ENCODE assay signal across 28 cellular contexts in the genomic region with DNA sequence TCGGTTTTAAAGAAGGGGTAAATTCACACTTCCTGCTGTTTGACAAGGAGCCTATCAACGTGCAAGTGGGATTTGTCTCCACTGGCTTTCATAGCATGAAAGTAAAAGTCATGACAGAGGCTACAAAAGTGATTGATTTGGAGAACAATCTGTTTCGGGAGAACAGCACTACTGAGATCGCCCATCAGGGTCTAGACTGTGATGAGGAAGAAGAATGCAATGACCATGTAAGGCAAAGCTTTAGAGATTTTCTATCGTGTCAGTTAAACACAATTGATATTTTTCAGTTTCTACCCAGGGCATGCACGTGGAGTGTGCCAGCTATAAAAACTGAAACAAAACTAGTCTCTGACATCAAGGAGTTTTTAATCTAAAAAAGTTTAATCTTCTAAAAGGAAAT. TPM values are rescaled to one million over a fixed set of nuclear protein-coding genes. Genes with fewer than 3 reads are reported as not detected.
DNase-seq lines count a peak whose midpoint lies in the region; ATAC-seq and TF ChIP-seq lines count a peak whose summit lies in the region.
"Had no signal": no experiment of that assay in that cellular context is flagged by ENCODE, and none has a peak within 500 bp of the region (broad histone marks: within the 10 kb centered on the region; RNA-seq: fewer than 3 reads in every experiment).

No MANE protein-coding gene starts in this region.

- H3K79me2 ChIP-seq in fibroblast of lung (ENCODE audit: control insufficient read depth, insufficient read depth, low read length) = no peaks in the 10 kb centered on the region
- H3K79me2 ChIP-seq: hepatocyte had no signal

- DNase-seq in stimulated activated naive CD8-positive, alpha-beta T cell treated with anti-CD3 and anti-CD28 coated beads, Interleukin-15, amount 100 ng/mL, for 72 hours = no peak
- no peak for DNase-seq in stimulated activated naive CD8-positive, alpha-beta T cell treated with anti-CD3 and anti-CD28 coated beads, Interleukin-15, Interleukin-2, amounts not matched to agents 100 U/mL and 50 U/mL, for 24 hours
- DNase-seq in RPMI7951 (ENCODE audit: low read depth) (peak; percentile 19), fibroblast of lung (ENCODE audit: low read depth in 2 of 2) (no peak)
- DNase-seq: activated CD4-positive, CD25-positive, alpha-beta regulatory T cell; activated CD8-positive, alpha-beta memory T cell treated with anti-CD3 and anti-CD28 coated beads, Interleukin-2, amount 50 U/mL, for 48 hours; activated naive CD4-positive, alpha-beta T cell; aorta; caudate nucleus; CD4-positive, alpha-beta T cell; DMS 273 treated with DMSO at 0.1 percent for 48 hours; dorsolateral prefrontal cortex; foreskin keratinocyte; NCI-H2171 treated with DMSO at 0.1 percent for 48 hours; NCI-H526 treated with DMSO at 0.1 percent for 48 hours; sigmoid colon; T1000; testis had no signal

- H3K4me3 ChIP-seq in fibroblast of lung (replicated peaks in 1 of 4; ENCODE audit: control extremely low read depth in 1 of 4, insufficient read depth in 1 of 4, low read depth in 3 of 4, low read length in 4 of 4) = peak overlapping the region in 1 of 4 experiments; percentile 15
- H3K4me3 ChIP-seq: dorsolateral prefrontal cortex, hepatocyte, sigmoid colon, testis had no signal

- peak overlapping the region; percentile 20 for H3K4me2 ChIP-seq in fibroblast of lung (ENCODE audit: extremely low read depth, insufficient read depth, low read length)
- H3K4me2 ChIP-seq: hepatocyte, KMS-11 had no signal

- no peaks in the 10 kb centered on the region for H3K27me3 Mint-ChIP-seq in stimulated activated naive CD8-positive, alpha-beta T cell treated with anti-CD3 and anti-CD28 coated beads, Interleukin-15, amount 100 ng/mL, for 72 hours
- H3K27me3 Mint-ChIP-seq: CD4-positive, alpha-beta T cell; stimulated activated memory B cell treated with anti-CD40 and anti-IgM and Interleukin-4, amounts not matched to agents 10 μg/mL and 1 μg/mL and 100 μg/mL, for 72 hours had no signal

- no peaks in the 10 kb centered on the region for H3K27me3 ChIP-seq in fibroblast of lung (ENCODE audit: control insufficient read depth, insufficient read depth, low read length)
- H3K27me3 ChIP-seq: dorsolateral prefrontal cortex, foreskin keratinocyte, hepatocyte, testis had no signal

- TF ChIP-seq CTCF in fibroblast of lung (conservative IDR thresholded peaks at IDR 0.05 in 1 of 2, IDR thresholded peaks at IDR 0.05 in 1 of 2; ENCODE audit: low read depth in 1 of 2, low read length in 2 of 2) = no peak

- no peaks in the 10 kb centered on the region for H3K4me1 ChIP-seq in fibroblast of lung (ENCODE audit: control insufficient read depth, extremely low read depth, insufficient read depth, low read length)
- H3K4me1 ChIP-seq: foreskin keratinocyte, sigmoid colon, testis had no signal

- H3K27ac Mint-ChIP-seq in stimulated activated naive CD8-positive, alpha-beta T cell treated with anti-CD3 and anti-CD28 coated beads, Interleukin-15, amount 100 ng/mL, for 72 hours = peak overlapping the region in 1 of 2 donors; percentile 83
- H3K27ac Mint-ChIP-seq: CD4-positive, alpha-beta T cell; natural killer cell treated with Interleukin-12 subunit alpha and Interleukin-12 subunit beta and Interleukin-15 and Interleukin-18, amount 100 ng/mL, for 72 hours; stimulated activated memory B cell treated with anti-CD40 and anti-IgM and Interleukin-4, amounts not matched to agents 10 μg/mL and 1 μg/mL and 100 μg/mL, for 72 hours had no signal

- H3K9me3 ChIP-seq in fibroblast of lung (ENCODE audit: control insufficient read depth, insufficient read depth, low read depth, low read length) = no peaks in the 10 kb centered on the region
- H3K9me3 ChIP-seq: sigmoid colon, testis had no signal

- no peaks in the 10 kb centered on the region for H3K36me3 ChIP-seq in fibroblast of lung (ENCODE audit: control insufficient read depth, insufficient read depth, low read length)
- H3K36me3 ChIP-seq: sigmoid colon had no signal

- H2AFZ ChIP-seq in fibroblast of lung (ENCODE audit: low read length) = peak overlapping the region; percentile 73
- H2AFZ ChIP-seq: hepatocyte had no signal

- no peaks in the 10 kb centered on the region for H4K20me1 ChIP-seq in fibroblast of lung (ENCODE audit: control insufficient read depth, extremely low read depth, insufficient read depth, low read length)

- peak; percentile 83 for ATAC-seq in stimulated activated naive CD8-positive, alpha-beta T cell treated with anti-CD3 and anti-CD28 coated beads, Interleukin-15, amount 100 ng/mL, for 72 hours
- no peak for ATAC-seq in stimulated activated naive CD8-positive, alpha-beta T cell treated with anti-CD3 and anti-CD28 coated beads, Interleukin-15, Interleukin-2, amounts not matched to agents 100 U/mL and 50 U/mL, for 24 hours
- no peak for ATAC-seq in HG03469 (IDR thresholded peaks at IDR 0.05; ENCODE audit: unreplicated experiment)
- no peak for ATAC-seq in GM18511 (IDR thresholded peaks at IDR 0.05; ENCODE audit: unreplicated experiment)
- ATAC-seq in GM19328 (IDR thresholded peaks at IDR 0.05; ENCODE audit: unreplicated experiment) = no peak
- ATAC-seq: foreskin keratinocyte; natural killer cell treated with Interleukin-12 subunit alpha and Interleukin-12 subunit beta and Interleukin-15 and Interleukin-18, amount 100 ng/mL, for 72 hours; Right ventricle myocardium inferior; stimulated activated memory B cell treated with anti-CD40 and anti-IgM and Interleukin-4, amounts not matched to agents 10 μg/mL and 1 μg/mL and 100 μg/mL, for 72 hours had no signal

- H3K9ac ChIP-seq in fibroblast of lung (ENCODE audit: insufficient read depth, low read length) = no peak overlapping the region
- H3K9ac ChIP-seq: KMS-11 had no signal

- peaks cover 31% of the 10 kb centered on the region for H3K4me1 Mint-ChIP-seq in stimulated activated naive CD8-positive, alpha-beta T cell treated with anti-CD3 and anti-CD28 coated beads, Interleukin-15, amount 100 ng/mL, for 72 hours
- H3K4me1 Mint-ChIP-seq: stimulated activated memory B cell treated with anti-CD40 and anti-IgM and Interleukin-4, amounts not matched to agents 10 μg/mL and 1 μg/mL and 100 μg/mL, for 72 hours had no signal

- H3K4me3 Mint-ChIP-seq in stimulated activated naive CD8-positive, alpha-beta T cell treated with anti-CD3 and anti-CD28 coated beads, Interleukin-15, amount 100 ng/mL, for 72 hours = peak overlapping the region in 1 of 2 donors; percentile 70
- H3K4me3 Mint-ChIP-seq: CD4-positive, alpha-beta T cell; natural killer cell treated with Interleukin-12 subunit alpha and Interleukin-12 subunit beta and Interleukin-15 and Interleukin-18, amount 100 ng/mL, for 72 hours; stimulated activated memory B cell treated with anti-CD40 and anti-IgM and Interleukin-4, amounts not matched to agents 10 μg/mL and 1 μg/mL and 100 μg/mL, for 72 hours had no signal

- H3K9me3 Mint-ChIP-seq in stimulated activated naive CD8-positive, alpha-beta T cell treated with anti-CD3 and anti-CD28 coated beads, Interleukin-15, amount 100 ng/mL, for 72 hours = no peaks in the 10 kb centered on the region
- H3K9me3 Mint-ChIP-seq: CD4-positive, alpha-beta T cell; natural killer cell treated with Interleukin-12 subunit alpha and Interleukin-12 subunit beta and Interleukin-15 and Interleukin-18, amount 100 ng/mL, for 72 hours; stimulated activated memory B cell treated with anti-CD40 and anti-IgM and Interleukin-4, amounts not matched to agents 10 μg/mL and 1 μg/mL and 100 μg/mL, for 72 hours had no signal

- H3K27ac ChIP-seq in fibroblast of lung (ENCODE audit: insufficient read depth, low read length) = no peak overlapping the region
- H3K27ac ChIP-seq: dorsolateral prefrontal cortex, foreskin keratinocyte, hepatocyte, KMS-11, sigmoid colon, testis had no signal

RNA-seq across cellular contexts. Expression of a gene that starts 41.7 kb away (rescaled TPM):
- not detected in 2 replicates for total RNA-seq in RPMI7951 (2014; rRNA removed; shearing (Covaris generic))
- not detected in 2 replicates for total RNA-seq in fibroblast of lung
- not detected in 2 replicates for polyA plus RNA-seq in fibroblast of lung
- polyA plus RNA-seq in fibroblast of lung (2012) = not detected in 2 replicates
- polyA minus RNA-seq in fibroblast of lung (ENCODE audit: low replicate concordance) = not detected in 2 replicates
- total RNA-seq: aorta; CD4-positive, alpha-beta T cell; endothelial cell of umbilical vein; foreskin keratinocyte; hepatocyte; HT1080; natural killer cell treated with Interleukin-12 subunit alpha and Interleukin-12 subunit beta and Interleukin-15 and Interleukin-18, amount 100 ng/mL, for 72 hours; Right ventricle myocardium inferior; sigmoid colon had no signal
- polyA plus RNA-seq: aorta, endothelial cell of umbilical vein, foreskin keratinocyte, hepatocyte, sigmoid colon had no signal
